In genomic region chr20:3925113-3925695, GRCh38 we compare ENCODE assay signal across 16 cellular contexts. TPM values are rescaled to one million over a fixed set of nuclear protein-coding genes. Genes with fewer than 3 reads are reported as not detected.
DNase-seq lines count a peak whose midpoint lies in the region; ATAC-seq and TF ChIP-seq lines count a peak whose summit lies in the region.
"Had no signal": no experiment of that assay in that cellular context is flagged by ENCODE, and none has a peak within 500 bp of the region (broad histone marks: within the 10 kb centered on the region; RNA-seq: fewer than 3 reads in every experiment).

No MANE protein-coding gene starts in this region.

- H2AK5ac ChIP-seq in mesenchymal stem cell (ENCODE audit: low read length, severe bottlenecking) = no peak overlapping the region

- no peaks in the 10 kb centered on the region for H3K9me3 ChIP-seq in mesenchymal stem cell (ENCODE audit: control insufficient read depth, low read length)
- H3K9me3 ChIP-seq: upper lobe of right lung had no signal

- no peak overlapping the region for H3K4me3 ChIP-seq in mesenchymal stem cell (ENCODE audit: insufficient read depth in 1 of 2, low read depth in 1 of 2, low read length in 2 of 2)
- H3K4me3 ChIP-seq: upper lobe of right lung had no signal

- H3K79me1 ChIP-seq in mesenchymal stem cell (replicated peaks; ENCODE audit: low read length, poor library complexity, severe bottlenecking) = peaks cover 33% of the 10 kb centered on the region

- H3K27ac Mint-ChIP-seq in stimulated activated naive CD8-positive, alpha-beta T cell treated with anti-CD3 and anti-CD28 coated beads, Interleukin-15, Interleukin-2, amounts not matched to agents 100 ng/mL and 50 ng/mL, for 24 hours = peak overlapping the region; percentile 57
- peak overlapping the region; percentile 60 for H3K27ac Mint-ChIP-seq in activated CD8-positive, alpha-beta T cell treated with anti-CD3 and anti-CD28 coated beads, Interleukin-2, amount 10 ng/mL, durations not matched to agents 7 days and 5 days

- peaks cover 30% of the 10 kb centered on the region for H3K4me1 ChIP-seq in mesenchymal stem cell (ENCODE audit: control insufficient read depth, insufficient read depth, low read depth, low read length)
- H3K4me1 ChIP-seq: foreskin keratinocyte had no signal

- no peak overlapping the region for H3K27ac ChIP-seq in mesenchymal stem cell (ENCODE audit: low read length, poor library complexity, severe bottlenecking)
- H3K27ac ChIP-seq: foreskin keratinocyte, upper lobe of right lung had no signal

- H3K9me3 Mint-ChIP-seq in stimulated activated naive CD8-positive, alpha-beta T cell treated with anti-CD3 and anti-CD28 coated beads, Interleukin-15, Interleukin-2, amounts not matched to agents 100 ng/mL and 50 ng/mL, for 24 hours = no peaks in the 10 kb centered on the region
- no peaks in the 10 kb centered on the region for H3K9me3 Mint-ChIP-seq in activated CD8-positive, alpha-beta T cell treated with anti-CD3 and anti-CD28 coated beads, Interleukin-2, amount 10 ng/mL, durations not matched to agents 7 days and 5 days (ENCODE audit: insufficient read depth)

- CTCF ChIA-PET in activated CD8-positive, alpha-beta T cell treated with anti-CD3 and anti-CD28 coated beads, Interleukin-2, amount 10 ng/mL, durations not matched to agents 7 days and 5 days (lab: Charles Lee) = interaction anchor here (1.4 kb wide), 1 partner anchor 160 kb away, joined by 5 read pairs; no protein-coding TSS in a partner anchor
- CTCF ChIA-PET in GM10248 (lab: Yijun Ruan, JAX) = no interaction called here

- peak overlapping the region; percentile 7 for H4K8ac ChIP-seq in mesenchymal stem cell (ENCODE audit: low read length)

- no peak for DNase-seq in stimulated activated naive CD8-positive, alpha-beta T cell treated with anti-CD3 and anti-CD28 coated beads, Interleukin-15, Interleukin-2, amounts not matched to agents 100 U/mL and 50 U/mL, for 24 hours
- DNase-seq in activated CD8-positive, alpha-beta T cell treated with anti-CD3 and anti-CD28 coated beads, Interleukin-2, amount 10 ng/mL, durations not matched to agents 7 days and 5 days = no peak
- DNase-seq in mesenchymal stem cell = no peak
- no peak for DNase-seq in occipital lobe (lab: John Stamatoyannopoulos, UW)
- DNase-seq in GM10248 (ENCODE audit: extremely low spot score) = no peak
- DNase-seq in HCEC 1CT = no peak
- DNase-seq: activated CD4-positive, alpha-beta T cell treated with anti-CD3 and anti-CD28 coated beads, Interleukin-2, amount 50 U/mL, for 48 hours; central memory CD4-positive, alpha-beta T cell; DMS79; foreskin keratinocyte; left ventricle myocardium superior; NCI-H1048; stimulated activated CD4-positive, alpha-beta T cell treated with anti-CD3 and anti-CD28 coated beads, Interleukin-4, amount 100 ng/mL, for 24 hours; upper lobe of right lung had no signal

- H2BK15ac ChIP-seq in mesenchymal stem cell (ENCODE audit: low read depth, poor library complexity, severe bottlenecking) = no peak overlapping the region

- no peak overlapping the region for H3K18ac ChIP-seq in mesenchymal stem cell (ENCODE audit: low read depth in 1 of 2, low read length in 2 of 2)

- no peak overlapping the region for H3K14ac ChIP-seq in mesenchymal stem cell (ENCODE audit: low read length in 2 of 2)

- H3K36me3 Mint-ChIP-seq in stimulated activated naive CD8-positive, alpha-beta T cell treated with anti-CD3 and anti-CD28 coated beads, Interleukin-15, Interleukin-2, amounts not matched to agents 100 ng/mL and 50 ng/mL, for 24 hours (ENCODE audit: low read depth) = peaks cover 59% of the 10 kb centered on the region
- H3K36me3 Mint-ChIP-seq in activated CD8-positive, alpha-beta T cell treated with anti-CD3 and anti-CD28 coated beads, Interleukin-2, amount 10 ng/mL, durations not matched to agents 7 days and 5 days (ENCODE audit: low read depth) = peaks cover 56% of the 10 kb centered on the region

- TF ChIP-seq CTCF in GM10248 (IDR thresholded peaks at IDR 0.05; ENCODE audit: control extremely low read depth, extremely low read depth, low read depth, missing control alignments) = no peak

- H2AFZ ChIP-seq in mesenchymal stem cell (ENCODE audit: low read depth, low read length) = no peak overlapping the region

- no peak overlapping the region for H2BK120ac ChIP-seq in mesenchymal stem cell (ENCODE audit: low read depth, low read length)

- no peak overlapping the region for H3K4me3 Mint-ChIP-seq in stimulated activated naive CD8-positive, alpha-beta T cell treated with anti-CD3 and anti-CD28 coated beads, Interleukin-15, Interleukin-2, amounts not matched to agents 100 ng/mL and 50 ng/mL, for 24 hours
- no peak overlapping the region for H3K4me3 Mint-ChIP-seq in activated CD8-positive, alpha-beta T cell treated with anti-CD3 and anti-CD28 coated beads, Interleukin-2, amount 10 ng/mL, durations not matched to agents 7 days and 5 days

- WGBS in mesenchymal stem cell = 93% methylated on average over 11 of the region's 11 CpGs

- H4K91ac ChIP-seq in mesenchymal stem cell (ENCODE audit: low read length) = no peak overlapping the region

- H3K9ac ChIP-seq in mesenchymal stem cell (ENCODE audit: low read length) = no peak overlapping the region

- no peak overlapping the region for H3K4me2 ChIP-seq in mesenchymal stem cell (ENCODE audit: low read length, poor library complexity, severe bottlenecking)

- peak overlapping the region in 1 of 2 experiments; percentile 56 for H2BK12ac ChIP-seq in mesenchymal stem cell (ENCODE audit: low read length in 2 of 2)

- POLR2A ChIA-PET in activated CD8-positive, alpha-beta T cell treated with anti-CD3 and anti-CD28 coated beads, Interleukin-2, amount 10 ng/mL, durations not matched to agents 7 days and 5 days (lab: Charles Lee) = no interaction called here
- POLR2A ChIA-PET in GM10248 (lab: Yijun Ruan, JAX) = no interaction called here

- peaks cover 49 to 69% of the 10 kb centered on the region in 2 experiments for H3K36me3 ChIP-seq in mesenchymal stem cell (ENCODE audit: control insufficient read depth in 1 of 2, insufficient read depth in 2 of 2, low read depth in 1 of 2, low read length in 2 of 2)

- H3K4me1 Mint-ChIP-seq in stimulated activated naive CD8-positive, alpha-beta T cell treated with anti-CD3 and anti-CD28 coated beads, Interleukin-15, Interleukin-2, amounts not matched to agents 100 ng/mL and 50 ng/mL, for 24 hours (ENCODE audit: low read depth) = peaks cover 48% of the 10 kb centered on the region
- peaks cover 36% of the 10 kb centered on the region for H3K4me1 Mint-ChIP-seq in activated CD8-positive, alpha-beta T cell treated with anti-CD3 and anti-CD28 coated beads, Interleukin-2, amount 10 ng/mL, durations not matched to agents 7 days and 5 days (ENCODE audit: low read depth)

- H3K23ac ChIP-seq in mesenchymal stem cell (ENCODE audit: low read length in 2 of 2) = no peak overlapping the region

- H2BK5ac ChIP-seq in mesenchymal stem cell (ENCODE audit: low read depth, low read length, poor library complexity, severe bottlenecking) = no peak overlapping the region

- no peak for ATAC-seq in stimulated activated naive CD8-positive, alpha-beta T cell treated with anti-CD3 and anti-CD28 coated beads, Interleukin-15, Interleukin-2, amounts not matched to agents 100 U/mL and 50 U/mL, for 24 hours
- ATAC-seq in activated CD8-positive, alpha-beta T cell treated with anti-CD3 and anti-CD28 coated beads, Interleukin-2, amount 10 ng/mL, durations not matched to agents 7 days and 5 days = no peak
- ATAC-seq in HG02840 (IDR thresholded peaks at IDR 0.05; ENCODE audit: low FRiP score, unreplicated experiment) = no peak
- ATAC-seq: foreskin keratinocyte had no signal

- no peaks in the 10 kb centered on the region for H3K27me3 Mint-ChIP-seq in stimulated activated naive CD8-positive, alpha-beta T cell treated with anti-CD3 and anti-CD28 coated beads, Interleukin-15, Interleukin-2, amounts not matched to agents 100 ng/mL and 50 ng/mL, for 24 hours
- H3K27me3 Mint-ChIP-seq in activated CD8-positive, alpha-beta T cell treated with anti-CD3 and anti-CD28 coated beads, Interleukin-2, amount 10 ng/mL, durations not matched to agents 7 days and 5 days (ENCODE audit: low read depth) = no peaks in the 10 kb centered on the region

- H3K4ac ChIP-seq in mesenchymal stem cell (ENCODE audit: low read depth in 1 of 2, low read length in 2 of 2) = no peak overlapping the region

- no peaks in the 10 kb centered on the region for H3K27me3 ChIP-seq in mesenchymal stem cell (ENCODE audit: control insufficient read depth in 1 of 2, insufficient read depth in 1 of 2, low read length in 2 of 2)
- H3K27me3 ChIP-seq: foreskin keratinocyte, upper lobe of right lung had no signal

RNA-seq across cellular contexts. Expression of gene PANK2, which starts 36.0 kb away (rescaled TPM):
- 10 to 100 TPM; 73.1 to 74.4 TPM for total RNA-seq in activated CD8-positive, alpha-beta T cell treated with anti-CD3 and anti-CD28 coated beads, Interleukin-2, amount 10 ng/mL, durations not matched to agents 7 days and 5 days
- 21.4 TPM for polyA plus RNA-seq in mesenchymal stem cell (2013, experiment 1 of 2)
- polyA plus RNA-seq in mesenchymal stem cell (2013, experiment 2 of 2) = 21.4 TPM
- total RNA-seq in occipital lobe = 61.6 TPM
